ENCODE assay signal across 15 cellular contexts in the genomic region with DNA sequence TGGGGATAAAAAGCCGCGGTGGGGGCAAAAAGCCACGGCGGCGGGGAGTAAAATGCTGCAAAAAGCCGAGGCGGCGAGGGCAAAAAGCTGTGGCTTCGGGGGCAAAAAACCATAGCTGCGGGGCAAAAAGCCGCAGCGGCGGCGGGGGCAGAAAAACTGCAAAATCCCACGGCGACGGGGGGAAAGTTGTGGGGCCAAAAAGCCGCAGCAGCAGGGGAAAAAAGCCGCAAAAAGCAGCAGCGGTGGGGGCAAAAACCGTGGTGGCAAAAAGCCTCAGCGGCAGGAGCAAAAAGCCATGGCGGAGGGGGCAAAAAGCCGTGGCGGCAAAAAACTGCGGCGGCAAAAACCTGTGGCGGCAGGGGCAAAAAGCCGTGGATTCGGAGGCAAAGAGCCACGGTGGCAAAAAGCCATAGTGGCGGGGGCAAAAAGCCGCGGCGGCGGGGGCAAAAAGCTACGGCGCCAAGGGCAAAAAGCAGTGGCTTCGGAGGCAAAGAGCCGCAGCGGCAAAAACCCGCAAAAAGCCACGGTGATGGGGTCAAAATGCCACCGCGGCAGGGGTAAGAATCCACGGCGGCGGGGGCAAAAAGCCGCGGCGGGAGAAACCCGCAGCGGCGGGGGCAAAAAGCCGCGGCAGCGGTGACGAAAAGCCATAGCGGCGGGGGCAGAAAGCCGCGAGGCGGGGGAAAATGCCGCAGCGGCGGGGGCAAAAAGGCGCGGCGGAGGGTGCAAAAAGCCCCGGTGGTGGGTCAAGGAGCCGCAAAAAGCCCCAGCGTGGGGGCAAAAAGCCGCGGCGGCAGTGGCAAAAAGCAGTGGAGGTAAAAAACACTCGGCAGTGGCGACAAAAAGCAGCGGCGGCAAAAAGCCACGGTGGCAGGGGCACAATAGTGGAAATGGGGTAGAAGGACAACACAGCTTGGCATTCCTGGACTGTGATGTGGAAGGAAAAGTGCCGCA.
"Had no signal": no experiment of that assay in that cellular context is flagged by ENCODE, and none has a peak within 500 bp of the region (broad histone marks: within the 10 kb centered on the region; RNA-seq: fewer than 3 reads in every experiment).

No MANE protein-coding gene starts in this region.

- H3K9me3 Mint-ChIP-seq: activated T-helper 17 cell treated with anti-CD3 and anti-CD28 coated beads, Interleukin-2, amount 50 U/mL, for 72 hours had no signal

- H3K4me1 ChIP-seq: spleen, transverse colon had no signal

- H3K36me3 ChIP-seq: spleen, transverse colon had no signal

- ATAC-seq: activated CD4-positive, CD25-positive, alpha-beta regulatory T cell treated with anti-CD3 and anti-CD28 coated beads, Interleukin-2, amount 50 U/mL, for 24 hours; activated T-helper 17 cell treated with anti-CD3 and anti-CD28 coated beads, Interleukin-2, amount 50 U/mL, for 72 hours; stimulated activated naive B cell treated with anti-CD40 and anti-IgM and Interleukin-4, amounts not matched to agents 10 μg/mL and 1 μg/mL and 100 μg/mL, for 72 hours had no signal

- H3K4me3 ChIP-seq: lung, spleen, transverse colon had no signal

- H3K4me1 Mint-ChIP-seq: activated T-helper 17 cell treated with anti-CD3 and anti-CD28 coated beads, Interleukin-2, amount 50 U/mL, for 72 hours; endodermal cell; naive B cell; stimulated activated naive B cell treated with anti-CD40 and anti-IgM and Interleukin-4, amounts not matched to agents 10 μg/mL and 1 μg/mL and 100 μg/mL, for 72 hours had no signal

- DNase-seq: activated CD4-positive, alpha-beta T cell treated with anti-CD3 and anti-CD28 coated beads, Interleukin-2, amount 50 U/mL, for 48 hours; activated naive CD4-positive, alpha-beta T cell treated with anti-CD3 and anti-CD28 coated beads, Interleukin-2, amount 50 U/mL, for 16 hours; amygdala; cerebellar nuclear complex; endodermal cell; erythroblast; hippocampal formation; naive B cell; spleen; stimulated activated CD4-positive, alpha-beta T cell treated with anti-CD3 and anti-CD28 coated beads, Interleukin-1b, Interleukin-23, amount 100 ng/mL, for 48 hours; stimulated activated naive B cell treated with anti-CD40 and anti-IgM and Interleukin-4, amounts not matched to agents 10 μg/mL and 1 μg/mL and 100 μg/mL, for 72 hours; transverse colon had no signal

- H3K4me3 Mint-ChIP-seq: activated T-helper 17 cell treated with anti-CD3 and anti-CD28 coated beads, Interleukin-2, amount 50 U/mL, for 72 hours; endodermal cell; naive B cell; stimulated activated naive B cell treated with anti-CD40 and anti-IgM and Interleukin-4, amounts not matched to agents 10 μg/mL and 1 μg/mL and 100 μg/mL, for 72 hours had no signal

- H3K27ac ChIP-seq: spleen, transverse colon had no signal

- H3K27ac Mint-ChIP-seq: activated T-helper 17 cell treated with anti-CD3 and anti-CD28 coated beads, Interleukin-2, amount 50 U/mL, for 72 hours; endodermal cell had no signal
